In genomic region chr6:116439572-116439971, GRCh38 we compare ENCODE assay signal across 1 cellular context.
TF ChIP-seq lines count a peak whose summit lies in the region.

No MANE protein-coding gene starts in this region.

TF ChIP-seq in HEK293, 187 proteins besides CTCF, POLR2A, EP300 and RAD21 (continued from another document):
- TF ChIP-seq PRDM4 (tag by site-specific recombination; IDR thresholded peaks at IDR 0.05) = peak; percentile 39; the same call in 1 of the 2 replicates
- no peak for TF ChIP-seq FEZF1 (tag by site-specific recombination; IDR thresholded peaks at IDR 0.05)
